ENCODE assay signal across 2 cellular contexts in genomic region chrX:154885057-154885456, GRCh38. TPM values are rescaled to one million over a fixed set of nuclear protein-coding genes. Genes with fewer than 3 reads are reported as not detected.
"Had no signal": no experiment of that assay in that cellular context is flagged by ENCODE, and none has a peak within 500 bp of the region (broad histone marks: within the 10 kb centered on the region; RNA-seq: fewer than 3 reads in every experiment).

No MANE protein-coding gene starts in this region.

RNA-seq across cellular contexts. Expression of gene SMIM9, which starts 50.6 kb away (rescaled TPM):
- total RNA-seq: G401, GM12878 had no signal
